Comparison of ENCODE assay signal across 18 cellular contexts in genomic region chr6:155583997-155584396, GRCh38.
DNase-seq lines count a peak whose midpoint lies in the region; ATAC-seq and TF ChIP-seq lines count a peak whose summit lies in the region.
"Had no signal": no experiment of that assay in that cellular context is flagged by ENCODE, and none has a peak within 500 bp of the region (broad histone marks: within the 10 kb centered on the region; RNA-seq: fewer than 3 reads in every experiment).

No MANE protein-coding gene starts in this region.

- peak overlapping the region; percentile 41; the same call in 1 of the 2 replicates for H2AFZ ChIP-seq in Karpas-422 (ENCODE audit: low read length)
- H2AFZ ChIP-seq in mesenchymal stem cell (ENCODE audit: low read depth, low read length): no peak overlapping the region

- H3K79me2 ChIP-seq in Karpas-422 (ENCODE audit: low read length): no peaks in the 10 kb centered on the region

- H3K23ac ChIP-seq in mesenchymal stem cell (ENCODE audit: low read length in 2 of 2): no peak overlapping the region

- no peak overlapping the region for H3K9ac ChIP-seq in Karpas-422 (ENCODE audit: low read length)
- no peak overlapping the region for H3K9ac ChIP-seq in mesenchymal stem cell (ENCODE audit: low read length)
- no peak overlapping the region for H3K9ac ChIP-seq in endodermal cell (ENCODE audit: extremely low read depth, low read length, poor library complexity, severe bottlenecking)

- H3K27me3 Mint-ChIP-seq in endodermal cell (ENCODE audit: insufficient read depth): no peaks in the 10 kb centered on the region

- H4K8ac ChIP-seq in mesenchymal stem cell (ENCODE audit: low read length): no peak overlapping the region

- no peaks in the 10 kb centered on the region for H4K20me1 ChIP-seq in Karpas-422 (ENCODE audit: insufficient read depth, low read depth, low read length)

- H3K4me3 Mint-ChIP-seq in endodermal cell: no peak overlapping the region

- H3K14ac ChIP-seq in mesenchymal stem cell (ENCODE audit: low read length in 2 of 2): no peak overlapping the region

- 78% methylated on average over 3 of the region's 3 CpGs for WGBS in mesenchymal stem cell
- 95 to 100% methylated on average over 1 to 3 of the region's 3 CpGs for WGBS in endodermal cell (ENCODE audit: insufficient coverage in 1 of 2, insufficient read length in 1 of 2), 2 experiments

- H2BK12ac ChIP-seq in mesenchymal stem cell (ENCODE audit: low read length in 2 of 2): no peak overlapping the region

- ATAC-seq in GM18498 (IDR thresholded peaks at IDR 0.05; ENCODE audit: unreplicated experiment) (peak; percentile 69), GM21390 (IDR thresholded peaks at IDR 0.05; ENCODE audit: unreplicated experiment) (peak; percentile 46), GM21825 (IDR thresholded peaks at IDR 0.05; ENCODE audit: unreplicated experiment) (no peak), HG02642 (IDR thresholded peaks at IDR 0.05; ENCODE audit: poor library complexity, unreplicated experiment) (no peak)
- ATAC-seq: SK-N-SH treated with all-trans-retinoic acid at 6 μM for 48 hours had no signal

- no peaks in the 10 kb centered on the region for H3K4me1 ChIP-seq in Karpas-422 (ENCODE audit: low read length)
- no peaks in the 10 kb centered on the region for H3K4me1 ChIP-seq in mesenchymal stem cell (ENCODE audit: control insufficient read depth, insufficient read depth, low read depth, low read length)
- no peaks in the 10 kb centered on the region for H3K4me1 ChIP-seq in endodermal cell (ENCODE audit: control insufficient read depth, insufficient read depth, low read length)
- H3K4me1 ChIP-seq: BE2C, Peyer's patch had no signal

- H3K9me2 ChIP-seq in Karpas-422 (replicated peaks; ENCODE audit: insufficient read depth, low read length): no peaks in the 10 kb centered on the region

- H2BK15ac ChIP-seq in mesenchymal stem cell (ENCODE audit: low read depth, poor library complexity, severe bottlenecking): no peak overlapping the region

- H2BK120ac ChIP-seq in mesenchymal stem cell (ENCODE audit: low read depth, low read length): no peak overlapping the region

- H3K27me3 ChIP-seq in Karpas-422 (ENCODE audit: low read length): no peaks in the 10 kb centered on the region
- no peaks in the 10 kb centered on the region for H3K27me3 ChIP-seq in mesenchymal stem cell (ENCODE audit: control insufficient read depth in 1 of 2, insufficient read depth in 1 of 2, low read length in 2 of 2)
- no peaks in the 10 kb centered on the region for H3K27me3 ChIP-seq in endodermal cell (ENCODE audit: control insufficient read depth, insufficient read depth, low read length, poor library complexity, severe bottlenecking)
- H3K27me3 ChIP-seq: BE2C, Peyer's patch had no signal

- H3K9me3 ChIP-seq in Karpas-422 (ENCODE audit: low read length) (no peaks in the 10 kb centered on the region), mesenchymal stem cell (ENCODE audit: control insufficient read depth, low read length) (peaks cover 5% of the 10 kb centered on the region), endodermal cell (ENCODE audit: control insufficient read depth, low read length) (peaks cover 17% of the 10 kb centered on the region)
- H3K9me3 ChIP-seq: BE2C, Peyer's patch had no signal

- no peaks in the 10 kb centered on the region for H3K36me3 ChIP-seq in Karpas-422 (ENCODE audit: insufficient read depth, low read length)
- H3K36me3 ChIP-seq in mesenchymal stem cell (ENCODE audit: control insufficient read depth in 1 of 2, insufficient read depth in 2 of 2, low read depth in 1 of 2, low read length in 2 of 2): no peaks in the 10 kb centered on the region
- no peaks in the 10 kb centered on the region for H3K36me3 ChIP-seq in endodermal cell (ENCODE audit: control insufficient read depth, insufficient read depth, low read length)
- H3K36me3 ChIP-seq: BE2C, Peyer's patch had no signal

- H2AK5ac ChIP-seq in mesenchymal stem cell (ENCODE audit: low read length, severe bottlenecking): no peak overlapping the region

- TF ChIP-seq CTCF in endodermal cell (conservative IDR thresholded peaks at IDR 0.05): no peak

- no peak overlapping the region for H3K4me3 ChIP-seq in Karpas-422 (ENCODE audit: low read length)
- H3K4me3 ChIP-seq in mesenchymal stem cell (ENCODE audit: insufficient read depth in 1 of 2, low read depth in 1 of 2, low read length in 2 of 2): no peak overlapping the region
- H3K4me3 ChIP-seq in endodermal cell (ENCODE audit: low read length): no peak overlapping the region
- H3K4me3 ChIP-seq: Peyer's patch had no signal

- H3K27ac Mint-ChIP-seq in endodermal cell: no peak overlapping the region
- H3K27ac Mint-ChIP-seq: CD4-positive, alpha-beta memory T cell had no signal

- no peak overlapping the region for H3K18ac ChIP-seq in mesenchymal stem cell (ENCODE audit: low read depth in 1 of 2, low read length in 2 of 2)

- H3K4ac ChIP-seq in mesenchymal stem cell (ENCODE audit: low read depth in 1 of 2, low read length in 2 of 2): no peak overlapping the region

- H3K36me3 Mint-ChIP-seq in endodermal cell (ENCODE audit: low read depth): peaks cover 2% of the 10 kb centered on the region
- H3K36me3 Mint-ChIP-seq: CD4-positive, alpha-beta memory T cell had no signal

- peaks cover 19% of the 10 kb centered on the region for H3K4me1 Mint-ChIP-seq in endodermal cell

- no peak overlapping the region for H2BK5ac ChIP-seq in mesenchymal stem cell (ENCODE audit: low read depth, low read length, poor library complexity, severe bottlenecking)

- no peak for DNase-seq in Karpas-422
- peak; percentile 15 for DNase-seq in mesenchymal stem cell
- no peak for DNase-seq in cortex of kidney (lab: John Stamatoyannopoulos, UW)
- no peak for DNase-seq in endodermal cell
- DNase-seq: BE2C; CD4-positive, alpha-beta memory T cell; H7; NCI-H1092 treated with DMSO at 0.1 percent for 48 hours; NCI-H1694 treated with DMSO at 0.1 percent for 48 hours; NCI-H446 treated with DMSO at 0.1 percent for 48 hours; NCI-H748 treated with DMSO at 0.1 percent for 48 hours; Peyer's patch; SHP77 had no signal

- no peak overlapping the region for H4K91ac ChIP-seq in mesenchymal stem cell (ENCODE audit: low read length)

- H3K79me1 ChIP-seq in mesenchymal stem cell (replicated peaks; ENCODE audit: low read length, poor library complexity, severe bottlenecking): no peaks in the 10 kb centered on the region

- peaks cover 11% of the 10 kb centered on the region for H3K9me3 Mint-ChIP-seq in endodermal cell

- H3K27ac ChIP-seq in Karpas-422 (ENCODE audit: low read length): no peak overlapping the region
- H3K27ac ChIP-seq in mesenchymal stem cell (ENCODE audit: low read length, poor library complexity, severe bottlenecking): no peak overlapping the region
- H3K27ac ChIP-seq in endodermal cell (ENCODE audit: low read depth, low read length): no peak overlapping the region
- H3K27ac ChIP-seq: Peyer's patch had no signal

- H3K4me2 ChIP-seq in Karpas-422 (ENCODE audit: low read depth, low read length, poor library complexity, severe bottlenecking): no peak overlapping the region
- no peak overlapping the region for H3K4me2 ChIP-seq in mesenchymal stem cell (ENCODE audit: low read length, poor library complexity, severe bottlenecking)

Comparison
In these comparisons a context has a peak if more than half of its experiments do, and no peak if none do; other contexts are left out.
1. ATAC-seq: peak in GM18498 (single experiment) and GM21390 (single experiment); none in GM21825 (single experiment) and HG02642 (single experiment).